Comparison of ENCODE assay signal across 9 cellular contexts in genomic region chr12:121590476-121591143, GRCh38. TPM values are rescaled to one million over a fixed set of nuclear protein-coding genes. Genes with fewer than 3 reads are reported as not detected.
DNase-seq lines count a peak whose midpoint lies in the region; ATAC-seq, FAIRE-seq and TF ChIP-seq lines count a peak whose summit lies in the region.
"Had no signal": no experiment of that assay in that cellular context is flagged by ENCODE, and none has a peak within 500 bp of the region (broad histone marks: within the 10 kb centered on the region; RNA-seq: fewer than 3 reads in every experiment).

No MANE protein-coding gene starts in this region.

- TF ChIP-seq EP300 in A549 (IDR thresholded peaks at IDR 0.05), result no peak

- no peaks in the 10 kb centered on the region for H3K9me3 Mint-ChIP-seq in activated T-helper 1 cell treated with anti-CD3 and anti-CD28 coated beads, Interleukin-12 subunit alpha, Interleukin-12 subunit beta, Interleukin-2, Interleukin-4 antibody, amounts not matched to agents 30 ng/mL and 10 ng/mL and 1 ng/mL, durations not matched to agents 14 hours and 24 hours and 36 hours

- H3F3A ChIP-seq in MM.1S (ENCODE audit: insufficient read depth, low read length), result peaks cover 7% of the 10 kb centered on the region

- H3K9ac ChIP-seq in MM.1S (ENCODE audit: low read length), result peak overlapping the region; percentile 70

- TF ChIP-seq POLR2A in A549 (IDR thresholded peaks at IDR 0.05; ENCODE audit: low read length) (no peak), lower leg skin (IDR thresholded peaks at IDR 0.05) (no peak)

- H3K4me1 ChIP-seq in A549 (peaks cover 5% of the 10 kb centered on the region; the same call in 1 of the 3 replicates), MM.1S (ENCODE audit: low read length) (0 out of 2 replicates have a peak, but pooled peaks cover 3% of the 10 kb centered on the region)

- H3K36me3 ChIP-seq in MM.1S (replicated peaks; ENCODE audit: insufficient read depth, low read length), result no peaks in the 10 kb centered on the region

- H3K9me2 ChIP-seq in MM.1S (replicated peaks; ENCODE audit: insufficient read depth, low read length), result no peaks in the 10 kb centered on the region

- intact Hi-C loops in activated T-helper 1 cell treated with anti-CD3 and anti-CD28 coated beads, Interleukin-12 subunit alpha, Interleukin-12 subunit beta, Interleukin-2, Interleukin-4 antibody, amounts not matched to agents 30 ng/mL and 10 ng/mL and 1 ng/mL, durations not matched to agents 14 hours and 24 hours and 36 hours (cut with micrococcal nuclease), result loop anchor here (1.0 to 5.0 kb wide), 7 partner anchors 10 to 202 kb away; partner anchors contain the start of gene RHOF
- intact Hi-C loops in lower leg skin (cut with DNase I; ENCODE audit: low total_unique reads), result no loop called here

- peak; percentile 30 to 40; a peak in 3 of 6 replicates for ATAC-seq in A549
- peak; percentile 69 for ATAC-seq in GM21423 (IDR thresholded peaks at IDR 0.05; ENCODE audit: unreplicated experiment)

- CTCF ChIA-PET in A549 (lab: Yijun Ruan, JAX), result interaction anchor here (1.2 to 2.2 kb wide), 2 partner anchors 11 to 34 kb away, joined by 4 to 13 read pairs; no protein-coding TSS in a partner anchor

- peaks cover 26% of the 10 kb centered on the region for H3K4me1 Mint-ChIP-seq in activated T-helper 1 cell treated with anti-CD3 and anti-CD28 coated beads, Interleukin-12 subunit alpha, Interleukin-12 subunit beta, Interleukin-2, Interleukin-4 antibody, amounts not matched to agents 30 ng/mL and 10 ng/mL and 1 ng/mL, durations not matched to agents 14 hours and 24 hours and 36 hours (ENCODE audit: low read depth)

- WGBS in A549 (ENCODE audit: missing lambda C conversion rate), result 40% methylated on average over 10 of the region's 10 CpGs
- WGBS in lower leg skin, 2 donors, result 16 to 18% methylated on average over 10 of the region's 10 CpGs

- no peak for TF ChIP-seq CTCF in A549 (IDR thresholded peaks at IDR 0.05)
- no peak for TF ChIP-seq CTCF in MM.1S (IDR thresholded peaks at IDR 0.05; ENCODE audit: low read length)
- no peak for TF ChIP-seq CTCF in lower leg skin (IDR thresholded peaks at IDR 0.05)

- peak overlapping the region; percentile 88 for H2AFZ ChIP-seq in MM.1S (ENCODE audit: low read length)

- H3K27me3 ChIP-seq in MM.1S (replicated peaks; ENCODE audit: insufficient read depth, low read length), result no peaks in the 10 kb centered on the region

- H3K9me3 ChIP-seq in A549 (no peaks in the 10 kb centered on the region), MM.1S (replicated peaks; ENCODE audit: insufficient read depth, low read length) (no peaks in the 10 kb centered on the region)

- no peaks in the 10 kb centered on the region for H4K20me1 ChIP-seq in MM.1S (ENCODE audit: insufficient read depth, low read length)

- H3K27ac Mint-ChIP-seq in activated T-helper 1 cell treated with anti-CD3 and anti-CD28 coated beads, Interleukin-12 subunit alpha, Interleukin-12 subunit beta, Interleukin-2, Interleukin-4 antibody, amounts not matched to agents 30 ng/mL and 10 ng/mL and 1 ng/mL, durations not matched to agents 14 hours and 24 hours and 36 hours, result peak overlapping the region; percentile 95

- no peaks in the 10 kb centered on the region for H3K79me2 ChIP-seq in MM.1S (ENCODE audit: low read length)

- POLR2A ChIA-PET in A549 (lab: Yijun Ruan, JAX), result no interaction called here

- no peak for TF ChIP-seq RAD21 in A549 (conservative IDR thresholded peaks at IDR 0.05 in 1 of 2, IDR thresholded peaks at IDR 0.05 in 1 of 2)

- peak overlapping the region; percentile 38 to 85; a peak in 4 of 6 replicates for H3K27ac ChIP-seq in A549
- H3K27ac ChIP-seq in MM.1S (ENCODE audit: low read length), result peak overlapping the region; percentile 86
- H3K27ac ChIP-seq in skin epidermis, result peak overlapping the region in 20 of 21 experiments; percentile 27 to 97 (median 83)
- H3K27ac ChIP-seq: C4-2B had no signal

- no peak for FAIRE-seq in A549 (lab: Jason Lieb, UNC)

- peaks cover 13% of the 10 kb centered on the region for H3K36me3 Mint-ChIP-seq in activated T-helper 1 cell treated with anti-CD3 and anti-CD28 coated beads, Interleukin-12 subunit alpha, Interleukin-12 subunit beta, Interleukin-2, Interleukin-4 antibody, amounts not matched to agents 30 ng/mL and 10 ng/mL and 1 ng/mL, durations not matched to agents 14 hours and 24 hours and 36 hours (ENCODE audit: low read depth)

- DNase-seq in A549 (ENCODE audit: low read depth in 1 of 2, low spot score in 1 of 2), result no peak
- peak; percentile 78 for DNase-seq in MM.1S
- peak; percentile 64 for DNase-seq in activated T-helper 1 cell treated with anti-CD3 and anti-CD28 coated beads, Interleukin-12 subunit alpha, Interleukin-12 subunit beta, Interleukin-2, Interleukin-4 antibody, amounts not matched to agents 30 ng/mL and 10 ng/mL and 1 ng/mL, durations not matched to agents 14 hours and 24 hours and 36 hours (ENCODE audit: low spot score)
- DNase-seq in germinal center (ENCODE audit: low spot score), result peak; percentile 43
- no peak for DNase-seq in NCI-H345 (lab: John Stamatoyannopoulos, UW)
- DNase-seq in lower leg skin (ENCODE audit: low spot score in 2 of 2), result no peak

- peak overlapping the region; percentile 80 for H3K4me3 Mint-ChIP-seq in activated T-helper 1 cell treated with anti-CD3 and anti-CD28 coated beads, Interleukin-12 subunit alpha, Interleukin-12 subunit beta, Interleukin-2, Interleukin-4 antibody, amounts not matched to agents 30 ng/mL and 10 ng/mL and 1 ng/mL, durations not matched to agents 14 hours and 24 hours and 36 hours

- H3K27me3 Mint-ChIP-seq in activated T-helper 1 cell treated with anti-CD3 and anti-CD28 coated beads, Interleukin-12 subunit alpha, Interleukin-12 subunit beta, Interleukin-2, Interleukin-4 antibody, amounts not matched to agents 30 ng/mL and 10 ng/mL and 1 ng/mL, durations not matched to agents 14 hours and 24 hours and 36 hours (ENCODE audit: insufficient read depth), result no peaks in the 10 kb centered on the region

- H3K4me2 ChIP-seq in A549 (peak overlapping the region; percentile 59), MM.1S (ENCODE audit: low read depth, low read length) (peak overlapping the region; percentile 88)

- H3K4me3 ChIP-seq in A549 (no peak overlapping the region; the same call in 2 of the 3 replicates), MM.1S (ENCODE audit: low read length) (peak overlapping the region; percentile 50), skin epidermis (peak overlapping the region in 6 of 7 experiments; percentile 20 to 42 (median 36)), lower leg skin (ENCODE audit: low read depth, poor library complexity, severe bottlenecking) (no peak overlapping the region)

TF ChIP-seq in A549, 52 proteins besides CTCF, POLR2A, EP300 and RAD21:
- TF ChIP-seq SREBF2 (IDR thresholded peaks at IDR 0.05), result no peak
- no peak for TF ChIP-seq ESRRA (IDR thresholded peaks at IDR 0.05; ENCODE audit: borderline replicate concordance, low read length)
- TF ChIP-seq MAX (IDR thresholded peaks at IDR 0.05), result no peak
- TF ChIP-seq SMC3 (IDR thresholded peaks at IDR 0.05), result no peak
- no peak for TF ChIP-seq FOSB (CRISPR knock-in tag; IDR thresholded peaks at IDR 0.05)
- TF ChIP-seq NFE2L2 (conservative IDR thresholded peaks at IDR 0.05; ENCODE audit: low read length), result no peak
- TF ChIP-seq HOXB13 (CRISPR knock-in tag; IDR thresholded peaks at IDR 0.05; ENCODE audit: low read depth), result no peak
- TF ChIP-seq TFCP2L1 (CRISPR knock-in tag; IDR thresholded peaks at IDR 0.05), result no peak
- TF ChIP-seq KDM5A (IDR thresholded peaks at IDR 0.05), result no peak
- TF ChIP-seq MAZ (IDR thresholded peaks at IDR 0.05; ENCODE audit: borderline replicate concordance, low read depth, low read length), result no peak

RNA-seq across cellular contexts. Expression of gene KDM2B, which starts 9.8 kb away (rescaled TPM):
- polyA plus RNA-seq in A549 (2011; rRNA removed) (10.4 and 12.7 TPM in 2 replicates), A549 (2017; fragmentation: RNase III; extraction: RNeasy Plus Mini Kit Qiagen cat#74134 plus additional on column Dnase treatment) (18.1 to 18.4 TPM (median 18.3 TPM) in 3 replicates)
- polyA plus RNA-seq in A549 (2012; cell fraction: cytosol; rRNA removed), result 15.0 and 25.1 TPM in 2 replicates
- polyA plus RNA-seq in A549 (2012; cell fraction: nucleus; rRNA removed), result 47.3 and 56.0 TPM in 2 replicates
- polyA minus RNA-seq in A549 (2011; rRNA and poly(A)+ RNA removed), result 20.4 and 34.1 TPM in 2 replicates
- total RNA-seq in activated T-helper 1 cell treated with anti-CD3 and anti-CD28 coated beads, Interleukin-12 subunit alpha, Interleukin-12 subunit beta, Interleukin-2, Interleukin-4 antibody, amounts not matched to agents 30 ng/mL and 10 ng/mL and 1 ng/mL, durations not matched to agents 14 hours and 24 hours and 36 hours, result 58.1 and 60.1 TPM in 2 replicates
- total RNA-seq in lower leg skin, result 10 to 100 TPM; 28.9 to 72.1 (median 47.9) TPM

RNA-seq across cellular contexts. Expression of gene ORAI1, which starts 35.7 kb away (rescaled TPM):
- polyA plus RNA-seq in A549 (2011; rRNA removed) (22.1 and 26.6 TPM in 2 replicates), A549 (2017; fragmentation: RNase III; extraction: RNeasy Plus Mini Kit Qiagen cat#74134 plus additional on column Dnase treatment) (17.8 to 20.2 TPM (median 18.7 TPM) in 3 replicates)
- polyA plus RNA-seq in A549 (2012; cell fraction: cytosol; rRNA removed), result 53.4 and 84.4 TPM in 2 replicates
- 34.7 and 58.1 TPM in 2 replicates for polyA plus RNA-seq in A549 (2012; cell fraction: nucleus; rRNA removed)
- polyA minus RNA-seq in A549 (2011; rRNA and poly(A)+ RNA removed), result 15.7 and 29.4 TPM in 2 replicates
- total RNA-seq in activated T-helper 1 cell treated with anti-CD3 and anti-CD28 coated beads, Interleukin-12 subunit alpha, Interleukin-12 subunit beta, Interleukin-2, Interleukin-4 antibody, amounts not matched to agents 30 ng/mL and 10 ng/mL and 1 ng/mL, durations not matched to agents 14 hours and 24 hours and 36 hours, result 61.5 and 67.0 TPM in 2 replicates
- total RNA-seq in lower leg skin, result 10 to 100 TPM; 65.1 to 77.7 (median 69.6) TPM

Comparison
In these comparisons a context has a peak if more than half of its experiments do, and no peak if none do; other contexts are left out.
1. DNase-seq: peak in MM.1S (single experiment), activated T-helper 1 cell treated with anti-CD3 and anti-CD28 coated beads, Interleukin-12 subunit alpha, Interleukin-12 subunit beta, Interleukin-2, Interleukin-4 antibody, amounts not matched to agents 30 ng/mL and 10 ng/mL and 1 ng/mL, durations not matched to agents 14 hours and 24 hours and 36 hours (single experiment) and germinal center (single experiment); none in A549 (0 of 2), NCI-H345 (single experiment) and lower leg skin (0 of 2).
2. H3K4me3 ChIP-seq: peak in MM.1S (single experiment) and skin epidermis (6 of 7); none in A549 (single experiment) and lower leg skin (single experiment).
3. Peak in every context shown above with its lines, with median percentiles within 50 percentile points of each other: H3K27ac ChIP-seq.